11 cellular contexts compared by ENCODE assay signal in genomic region chr1:224080082-224080774, GRCh38. TPM values are rescaled to one million over a fixed set of nuclear protein-coding genes. Genes with fewer than 3 reads are reported as not detected.
DNase-seq lines count a peak whose midpoint lies in the region; ATAC-seq, FAIRE-seq and TF ChIP-seq lines count a peak whose summit lies in the region.
"Had no signal": no experiment of that assay in that cellular context is flagged by ENCODE, and none has a peak within 500 bp of the region (broad histone marks: within the 10 kb centered on the region; RNA-seq: fewer than 3 reads in every experiment).

No MANE protein-coding gene starts in this region.

- FAIRE-seq in astrocyte (lab: Jason Lieb, UNC) = no peak

- peak overlapping the region; percentile 32 for H3K4me2 ChIP-seq in astrocyte (ENCODE audit: low read length)

- H3K36me3 ChIP-seq in astrocyte (ENCODE audit: insufficient read depth, low read length) = no peaks in the 10 kb centered on the region
- H3K36me3 ChIP-seq: upper lobe of right lung had no signal

- ATAC-seq in stimulated activated naive CD8-positive, alpha-beta T cell treated with anti-CD3 and anti-CD28 coated beads, Interleukin-15, Interleukin-2, amounts not matched to agents 100 U/mL and 50 U/mL, for 24 hours = peak; percentile 77
- no peak for ATAC-seq in stimulated activated naive CD8-positive, alpha-beta T cell treated with anti-CD3 and anti-CD28 coated beads, Interleukin-15, amount 100 ng/mL, for 72 hours
- ATAC-seq in GM19328 (IDR thresholded peaks at IDR 0.05; ENCODE audit: unreplicated experiment) (no peak), GM19452 (IDR thresholded peaks at IDR 0.05; ENCODE audit: unreplicated experiment) (no peak)
- ATAC-seq: upper lobe of right lung had no signal

- no peaks in the 10 kb centered on the region for H3K4me1 Mint-ChIP-seq in stimulated activated naive CD8-positive, alpha-beta T cell treated with anti-CD3 and anti-CD28 coated beads, Interleukin-15, amount 100 ng/mL, for 72 hours
- peaks cover 14% of the 10 kb centered on the region for H3K4me1 Mint-ChIP-seq in astrocyte (ENCODE audit: low read depth, unreplicated experiment)
- H3K4me1 Mint-ChIP-seq: B cell had no signal

- no peaks in the 10 kb centered on the region for H3K27me3 ChIP-seq in astrocyte (ENCODE audit: insufficient read depth, low read length)
- H3K27me3 ChIP-seq: upper lobe of right lung had no signal

- no peak overlapping the region for H3K4me3 ChIP-seq in astrocyte (ENCODE audit: insufficient read depth, low read depth, low read length)
- H3K4me3 ChIP-seq: upper lobe of right lung had no signal

- H3K4me1 ChIP-seq in astrocyte (ENCODE audit: insufficient read depth, low read length) = peaks cover 17% of the 10 kb centered on the region
- H3K4me1 ChIP-seq: upper lobe of right lung had no signal

- TF ChIP-seq CTCF in astrocyte (IDR thresholded peaks at IDR 0.05; ENCODE audit: insufficient read depth, low read depth, low read length) (no peak), GM20000 (IDR thresholded peaks at IDR 0.05; ENCODE audit: extremely low read depth, missing control alignments) (no peak)

- peak overlapping the region; percentile 13 for H2AFZ ChIP-seq in astrocyte (ENCODE audit: low read depth, low read length)

- peak overlapping the region; percentile 21 for H3K9ac ChIP-seq in astrocyte (ENCODE audit: low read length)

- no peak overlapping the region for H3K27ac Mint-ChIP-seq in stimulated activated naive CD8-positive, alpha-beta T cell treated with anti-CD3 and anti-CD28 coated beads, Interleukin-15, amount 100 ng/mL, for 72 hours
- no peak overlapping the region for H3K27ac Mint-ChIP-seq in astrocyte (ENCODE audit: unreplicated experiment)
- H3K27ac Mint-ChIP-seq: activated T-helper 1 cell treated with anti-CD3 and anti-CD28 coated beads, Interleukin-12 subunit alpha, Interleukin-12 subunit beta, Interleukin-2, Interleukin-4 antibody, amounts not matched to agents 30 ng/mL and 10 ng/mL and 1 ng/mL, durations not matched to agents 14 hours and 24 hours and 36 hours; B cell had no signal

- H3K27me3 Mint-ChIP-seq in stimulated activated naive CD8-positive, alpha-beta T cell treated with anti-CD3 and anti-CD28 coated beads, Interleukin-15, amount 100 ng/mL, for 72 hours = no peaks in the 10 kb centered on the region
- no peaks in the 10 kb centered on the region for H3K27me3 Mint-ChIP-seq in astrocyte (ENCODE audit: low read depth, unreplicated experiment)

- H3K27ac ChIP-seq in astrocyte (ENCODE audit: low read depth, low read length) = peak overlapping the region; percentile 42
- H3K27ac ChIP-seq: upper lobe of right lung had no signal

- no peaks in the 10 kb centered on the region for H3K36me3 Mint-ChIP-seq in astrocyte (ENCODE audit: low read depth, unreplicated experiment)

- DNase-seq in stimulated activated naive CD8-positive, alpha-beta T cell treated with anti-CD3 and anti-CD28 coated beads, Interleukin-15, Interleukin-2, amounts not matched to agents 100 U/mL and 50 U/mL, for 24 hours = no peak
- no peak for DNase-seq in stimulated activated naive CD8-positive, alpha-beta T cell treated with anti-CD3 and anti-CD28 coated beads, Interleukin-15, amount 100 ng/mL, for 72 hours
- DNase-seq in astrocyte (ENCODE audit: low read depth) (peak; percentile 69), foreskin melanocyte (peak; percentile 49), HuH-7.5 (ENCODE audit: low spot score) (no peak), GM20000 (ENCODE audit: low spot score) (no peak)
- DNase-seq: upper lobe of right lung had no signal

- H3K4me3 Mint-ChIP-seq in stimulated activated naive CD8-positive, alpha-beta T cell treated with anti-CD3 and anti-CD28 coated beads, Interleukin-15, amount 100 ng/mL, for 72 hours = no peak overlapping the region
- no peak overlapping the region for H3K4me3 Mint-ChIP-seq in astrocyte (ENCODE audit: unreplicated experiment)
- H3K4me3 Mint-ChIP-seq: activated T-helper 1 cell treated with anti-CD3 and anti-CD28 coated beads, Interleukin-12 subunit alpha, Interleukin-12 subunit beta, Interleukin-2, Interleukin-4 antibody, amounts not matched to agents 30 ng/mL and 10 ng/mL and 1 ng/mL, durations not matched to agents 14 hours and 24 hours and 36 hours; B cell had no signal

- no peaks in the 10 kb centered on the region for H3K9me3 Mint-ChIP-seq in stimulated activated naive CD8-positive, alpha-beta T cell treated with anti-CD3 and anti-CD28 coated beads, Interleukin-15, amount 100 ng/mL, for 72 hours
- no peaks in the 10 kb centered on the region for H3K9me3 Mint-ChIP-seq in astrocyte (ENCODE audit: unreplicated experiment)
- H3K9me3 Mint-ChIP-seq: activated T-helper 1 cell treated with anti-CD3 and anti-CD28 coated beads, Interleukin-12 subunit alpha, Interleukin-12 subunit beta, Interleukin-2, Interleukin-4 antibody, amounts not matched to agents 30 ng/mL and 10 ng/mL and 1 ng/mL, durations not matched to agents 14 hours and 24 hours and 36 hours had no signal

- no peaks in the 10 kb centered on the region for H3K79me2 ChIP-seq in astrocyte (ENCODE audit: insufficient read depth, low read length)

- H3K9me3 ChIP-seq in astrocyte (ENCODE audit: insufficient read depth, low read depth, low read length) = no peaks in the 10 kb centered on the region
- H3K9me3 ChIP-seq: upper lobe of right lung had no signal

- H4K20me1 ChIP-seq in astrocyte (ENCODE audit: insufficient read depth, low read length) = no peaks in the 10 kb centered on the region

RNA-seq across cellular contexts. Expression of gene FBXO28, which starts 33.7 kb away (rescaled TPM):
- 28.9 and 32.6 TPM in 2 replicates for total RNA-seq in astrocyte

Comparison
In these comparisons a context has a peak if more than half of its experiments do, and no peak if none do; other contexts are left out.
1. DNase-seq: peak in astrocyte (single experiment) and foreskin melanocyte (single experiment); none in stimulated activated naive CD8-positive, alpha-beta T cell treated with anti-CD3 and anti-CD28 coated beads, Interleukin-15, Interleukin-2, amounts not matched to agents 100 U/mL and 50 U/mL, for 24 hours (single experiment), stimulated activated naive CD8-positive, alpha-beta T cell treated with anti-CD3 and anti-CD28 coated beads, Interleukin-15, amount 100 ng/mL, for 72 hours (0 of 2), HuH-7.5 (single experiment) and GM20000 (single experiment).